Comparison of ENCODE assay signal across 1 cellular context in the genomic region with DNA sequence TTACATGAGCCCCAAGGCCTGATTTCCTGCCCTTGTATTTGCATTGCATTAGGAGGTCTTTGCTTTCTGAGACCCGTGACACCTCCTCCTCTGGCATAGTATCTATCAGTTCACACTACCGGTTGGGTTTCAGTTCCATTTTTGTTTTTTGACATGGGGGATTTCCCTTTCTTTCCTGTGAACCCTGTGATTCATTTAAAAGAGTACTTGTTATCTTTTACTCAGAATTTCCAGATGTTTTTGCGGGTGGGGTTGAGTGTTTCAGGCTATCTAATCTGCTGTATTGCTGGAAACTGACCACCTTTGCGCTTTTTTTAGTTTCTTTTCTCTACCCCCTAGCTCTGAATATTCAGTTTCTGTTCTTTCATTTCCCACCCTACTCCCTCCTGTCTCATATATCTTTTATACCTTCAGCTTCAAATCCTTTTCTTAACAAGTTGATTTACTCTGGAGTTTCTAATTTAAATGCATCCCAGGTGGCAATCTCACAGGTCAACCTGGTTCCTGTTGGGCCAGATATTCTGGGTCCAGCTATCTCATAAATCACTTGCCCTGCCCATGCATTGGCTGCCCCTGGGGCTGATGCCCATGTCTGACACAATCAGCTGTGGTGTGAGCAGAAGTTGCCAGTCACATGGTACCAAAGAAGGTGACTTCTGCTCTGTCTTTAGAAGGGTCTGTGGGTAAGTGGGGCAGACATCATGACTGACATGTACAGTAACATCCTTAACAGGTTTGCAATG.
TF ChIP-seq lines count a peak whose summit lies in the region.

No MANE protein-coding gene starts in this region.

TF ChIP-seq in GM12878, 131 proteins besides CTCF, POLR2A, EP300 and RAD21 (continued from another document):
- TF ChIP-seq, protein P1, sequence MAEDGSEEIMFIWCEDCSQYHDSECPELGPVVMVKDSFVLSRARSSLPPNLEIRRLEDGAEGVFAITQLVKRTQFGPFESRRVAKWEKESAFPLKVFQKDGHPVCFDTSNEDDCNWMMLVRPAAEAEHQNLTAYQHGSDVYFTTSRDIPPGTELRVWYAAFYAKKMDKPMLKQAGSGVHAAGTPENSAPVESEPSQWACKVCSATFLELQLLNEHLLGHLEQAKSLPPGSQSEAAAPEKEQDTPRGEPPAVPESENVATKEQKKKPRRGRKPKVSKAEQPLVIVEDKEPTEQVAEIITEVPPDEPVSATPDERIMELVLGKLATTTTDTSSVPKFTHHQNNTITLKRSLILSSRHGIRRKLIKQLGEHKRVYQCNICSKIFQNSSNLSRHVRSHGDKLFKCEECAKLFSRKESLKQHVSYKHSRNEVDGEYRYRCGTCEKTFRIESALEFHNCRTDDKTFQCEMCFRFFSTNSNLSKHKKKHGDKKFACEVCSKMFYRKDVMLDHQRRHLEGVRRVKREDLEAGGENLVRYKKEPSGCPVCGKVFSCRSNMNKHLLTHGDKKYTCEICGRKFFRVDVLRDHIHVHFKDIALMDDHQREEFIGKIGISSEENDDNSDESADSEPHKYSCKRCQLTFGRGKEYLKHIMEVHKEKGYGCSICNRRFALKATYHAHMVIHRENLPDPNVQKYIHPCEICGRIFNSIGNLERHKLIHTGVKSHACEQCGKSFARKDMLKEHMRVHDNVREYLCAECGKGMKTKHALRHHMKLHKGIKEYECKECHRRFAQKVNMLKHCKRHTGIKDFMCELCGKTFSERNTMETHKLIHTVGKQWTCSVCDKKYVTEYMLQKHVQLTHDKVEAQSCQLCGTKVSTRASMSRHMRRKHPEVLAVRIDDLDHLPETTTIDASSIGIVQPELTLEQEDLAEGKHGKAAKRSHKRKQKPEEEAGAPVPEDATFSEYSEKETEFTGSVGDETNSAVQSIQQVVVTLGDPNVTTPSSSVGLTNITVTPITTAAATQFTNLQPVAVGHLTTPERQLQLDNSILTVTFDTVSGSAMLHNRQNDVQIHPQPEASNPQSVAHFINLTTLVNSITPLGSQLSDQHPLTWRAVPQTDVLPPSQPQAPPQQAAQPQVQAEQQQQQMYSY (CRISPR knock-in tag; IDR thresholded peaks at IDR 0.05), result no peak
- TF ChIP-seq TBL1XR1 (IDR thresholded peaks at IDR 0.05; ENCODE audit: low read depth, low read length) (no peak; the same call in 1 of the 2 replicates), MEF2A (IDR thresholded peaks at IDR 0.05; ENCODE audit: insufficient read depth, low read depth, low read length) (peak; percentile 93), IRF4 (IDR thresholded peaks at IDR 0.05; ENCODE audit: low read depth, low read length) (peak; percentile 89), MTA2 (IDR thresholded peaks at IDR 0.05; ENCODE audit: low read depth) (peak; percentile 92), TCF7 (IDR thresholded peaks at IDR 0.05; ENCODE audit: borderline replicate concordance) (no peak; the same call in 1 of the 2 replicates), NBN (IDR thresholded peaks at IDR 0.05) (peak; percentile 80), EZH2 (IDR thresholded peaks at IDR 0.05; ENCODE audit: borderline replicate concordance, control insufficient read depth, low read depth, low read length) (no peak), MTA3 (IDR thresholded peaks at IDR 0.05; ENCODE audit: borderline replicate concordance, low read length) (peak; percentile 84), CHD2 (IDR thresholded peaks at IDR 0.05; ENCODE audit: borderline replicate concordance, low read depth, low read length) (no peak), GATAD2B (conservative IDR thresholded peaks at IDR 0.05; ENCODE audit: low read depth) (no peak; the same call in 1 of the 2 replicates), CHD4 (IDR thresholded peaks at IDR 0.05) (no peak), ZNF217 (IDR thresholded peaks at IDR 0.05) (peak; percentile 72; the same call in 1 of the 2 replicates), SREBF1 (IDR thresholded peaks at IDR 0.05; ENCODE audit: low read length) (no peak)
- TF ChIP-seq, protein P2, sequence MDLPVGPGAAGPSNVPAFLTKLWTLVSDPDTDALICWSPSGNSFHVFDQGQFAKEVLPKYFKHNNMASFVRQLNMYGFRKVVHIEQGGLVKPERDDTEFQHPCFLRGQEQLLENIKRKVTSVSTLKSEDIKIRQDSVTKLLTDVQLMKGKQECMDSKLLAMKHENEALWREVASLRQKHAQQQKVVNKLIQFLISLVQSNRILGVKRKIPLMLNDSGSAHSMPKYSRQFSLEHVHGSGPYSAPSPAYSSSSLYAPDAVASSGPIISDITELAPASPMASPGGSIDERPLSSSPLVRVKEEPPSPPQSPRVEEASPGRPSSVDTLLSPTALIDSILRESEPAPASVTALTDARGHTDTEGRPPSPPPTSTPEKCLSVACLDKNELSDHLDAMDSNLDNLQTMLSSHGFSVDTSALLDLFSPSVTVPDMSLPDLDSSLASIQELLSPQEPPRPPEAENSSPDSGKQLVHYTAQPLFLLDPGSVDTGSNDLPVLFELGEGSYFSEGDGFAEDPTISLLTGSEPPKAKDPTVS (IDR thresholded peaks at IDR 0.05; ENCODE audit: low read depth, low read length), result no peak
- TF ChIP-seq, protein P3, sequence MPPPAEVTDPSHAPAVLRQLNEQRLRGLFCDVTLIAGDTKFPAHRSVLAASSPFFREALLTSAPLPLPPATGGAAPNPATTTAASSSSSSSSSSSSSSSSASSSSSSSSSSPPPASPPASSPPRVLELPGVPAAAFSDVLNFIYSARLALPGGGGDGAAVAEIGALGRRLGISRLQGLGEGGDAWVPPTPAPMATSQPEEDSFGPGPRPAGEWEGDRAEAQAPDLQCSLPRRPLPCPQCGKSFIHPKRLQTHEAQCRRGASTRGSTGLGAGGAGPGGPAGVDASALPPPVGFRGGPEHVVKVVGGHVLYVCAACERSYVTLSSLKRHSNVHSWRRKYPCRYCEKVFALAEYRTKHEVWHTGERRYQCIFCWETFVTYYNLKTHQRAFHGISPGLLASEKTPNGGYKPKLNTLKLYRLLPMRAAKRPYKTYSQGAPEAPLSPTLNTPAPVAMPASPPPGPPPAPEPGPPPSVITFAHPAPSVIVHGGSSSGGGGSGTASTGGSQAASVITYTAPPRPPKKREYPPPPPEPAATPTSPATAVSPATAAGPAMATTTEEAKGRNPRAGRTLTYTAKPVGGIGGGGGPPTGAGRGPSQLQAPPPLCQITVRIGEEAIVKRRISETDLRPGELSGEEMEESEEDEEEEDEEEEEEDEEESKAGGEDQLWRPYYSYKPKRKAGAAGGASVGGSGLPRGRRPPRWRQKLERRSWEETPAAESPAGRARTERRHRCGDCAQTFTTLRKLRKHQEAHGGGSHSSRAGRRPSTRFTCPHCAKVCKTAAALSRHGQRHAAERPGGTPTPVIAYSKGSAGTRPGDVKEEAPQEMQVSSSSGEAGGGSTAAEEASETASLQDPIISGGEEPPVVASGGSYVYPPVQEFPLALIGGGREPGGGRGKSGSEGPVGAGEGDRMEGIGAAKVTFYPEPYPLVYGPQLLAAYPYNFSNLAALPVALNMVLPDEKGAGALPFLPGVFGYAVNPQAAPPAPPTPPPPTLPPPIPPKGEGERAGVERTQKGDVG (CRISPR knock-in tag; IDR thresholded peaks at IDR 0.05), result no peak
- TF ChIP-seq, protein P4, sequence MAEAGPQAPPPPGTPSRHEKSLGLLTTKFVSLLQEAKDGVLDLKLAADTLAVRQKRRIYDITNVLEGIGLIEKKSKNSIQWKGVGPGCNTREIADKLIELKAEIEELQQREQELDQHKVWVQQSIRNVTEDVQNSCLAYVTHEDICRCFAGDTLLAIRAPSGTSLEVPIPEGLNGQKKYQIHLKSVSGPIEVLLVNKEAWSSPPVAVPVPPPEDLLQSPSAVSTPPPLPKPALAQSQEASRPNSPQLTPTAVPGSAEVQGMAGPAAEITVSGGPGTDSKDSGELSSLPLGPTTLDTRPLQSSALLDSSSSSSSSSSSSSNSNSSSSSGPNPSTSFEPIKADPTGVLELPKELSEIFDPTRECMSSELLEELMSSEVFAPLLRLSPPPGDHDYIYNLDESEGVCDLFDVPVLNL (IDR thresholded peaks at IDR 0.05; ENCODE audit: low read depth, low read length), result no peak
